ENCODE assay signal across 18 cellular contexts in genomic region chr16:87541882-87542234, GRCh38. TPM values are rescaled to one million over a fixed set of nuclear protein-coding genes. Genes with fewer than 3 reads are reported as not detected.
DNase-seq lines count a peak whose midpoint lies in the region; ATAC-seq and TF ChIP-seq lines count a peak whose summit lies in the region.
"Had no signal": no experiment of that assay in that cellular context is flagged by ENCODE, and none has a peak within 500 bp of the region (broad histone marks: within the 10 kb centered on the region; RNA-seq: fewer than 3 reads in every experiment).

No MANE protein-coding gene starts in this region.

- peaks cover 4% of the 10 kb centered on the region for H3K36me3 Mint-ChIP-seq in osteocyte (ENCODE audit: unreplicated experiment)
- H3K36me3 Mint-ChIP-seq in naive thymus-derived CD8-positive, alpha-beta T cell = peaks cover 0 to 1% (median 0%) of the 10 kb centered on the region in 3 donors

- H3K4me1 Mint-ChIP-seq in osteocyte (ENCODE audit: unreplicated experiment) = peaks cover 57% of the 10 kb centered on the region
- peaks cover 6 to 9% (median 7%) of the 10 kb centered on the region in 4 donors for H3K4me1 Mint-ChIP-seq in naive thymus-derived CD8-positive, alpha-beta T cell

- peak overlapping the region; percentile 88 for H3K4me2 ChIP-seq in BLaER1
- H3K4me2 ChIP-seq: PC-9 had no signal

- peaks cover 4% of the 10 kb centered on the region; the same call in 1 of the 2 replicates for H3K36me3 ChIP-seq in BLaER1
- H3K36me3 ChIP-seq in SJSA1 = no peaks in the 10 kb centered on the region
- H3K36me3 ChIP-seq: BE2C, spleen, WERI-Rb-1 had no signal

- H3K27ac ChIP-seq in BLaER1 = no peak overlapping the region
- no peak overlapping the region for H3K27ac ChIP-seq in SJSA1
- H3K27ac ChIP-seq: epithelial cell of prostate, PC-9, spleen, WERI-Rb-1 had no signal

- peak overlapping the region; percentile 76 for H3K27ac Mint-ChIP-seq in osteocyte (ENCODE audit: unreplicated experiment)
- H3K27ac Mint-ChIP-seq in naive thymus-derived CD8-positive, alpha-beta T cell = no peak overlapping the region

- no peaks in the 10 kb centered on the region for H4K20me1 ChIP-seq in BLaER1

- TF ChIP-seq CTCF in fibroblast of the aortic adventitia (IDR thresholded peaks at IDR 0.05; ENCODE audit: insufficient read depth, low read length) (no peak), osteocyte (IDR thresholded peaks at IDR 0.05) (no peak)

- DNase-seq in SJSA1 (ENCODE audit: low read depth in 1 of 2, low spot score in 2 of 2) (no peak), fibroblast of the aortic adventitia (ENCODE audit: low read depth) (peak; percentile 16), osteocyte (ENCODE audit: extremely low spot score, unreplicated experiment) (no peak), NCI-H748 treated with DMSO at 0.1 percent for 48 hours (lab: John Stamatoyannopoulos, UW) (no peak), NCI-H446 treated with DMSO at 0.1 percent for 48 hours (lab: John Stamatoyannopoulos, UW) (no peak)
- no peak for DNase-seq in stimulated activated CD4-positive, alpha-beta T cell treated with anti-CD3 and anti-CD28 coated beads, Interleukin-2, amount 100 ng/mL, for 24 hours
- no peak for DNase-seq in naive thymus-derived CD8-positive, alpha-beta T cell
- DNase-seq: activated CD8-positive, alpha-beta memory T cell treated with anti-CD3 and anti-CD28 coated beads for 24 hours; activated naive CD4-positive, alpha-beta T cell; BE2C; central memory CD4-positive, alpha-beta T cell; DND-41; MV-4-11; PC-9; spleen; WERI-Rb-1 had no signal

- ATAC-seq in naive thymus-derived CD8-positive, alpha-beta T cell = no peak

- H3K4me3 Mint-ChIP-seq in osteocyte (ENCODE audit: unreplicated experiment) = peak overlapping the region; percentile 40
- H3K4me3 Mint-ChIP-seq in naive thymus-derived CD8-positive, alpha-beta T cell = no peak overlapping the region

- H3K9me3 ChIP-seq in BLaER1 (peaks cover 24% of the 10 kb centered on the region), SJSA1 (replicated peaks) (peaks cover 6% of the 10 kb centered on the region; the same call in 1 of the 2 replicates)
- H3K9me3 ChIP-seq: BE2C had no signal

- no peaks in the 10 kb centered on the region for H3K27me3 Mint-ChIP-seq in osteocyte (ENCODE audit: unreplicated experiment)
- H3K27me3 Mint-ChIP-seq in naive thymus-derived CD8-positive, alpha-beta T cell = peaks cover 5 to 41% (median 26%) of the 10 kb centered on the region in 5 donors

- H3K4me3 ChIP-seq in BLaER1 (0 out of 2 replicates have a peak overlapping the region, but pooled peaks have one; percentile 15), SJSA1 (peak overlapping the region; percentile 8), fibroblast of the aortic adventitia (ENCODE audit: low read depth, low read length) (no peak overlapping the region)
- H3K4me3 ChIP-seq: PC-9, spleen had no signal

- H3K27me3 ChIP-seq in BLaER1 (no peaks in the 10 kb centered on the region), SJSA1 (replicated peaks) (no peaks in the 10 kb centered on the region)
- H3K27me3 ChIP-seq: BE2C had no signal

- POLR2A ChIA-PET in naive thymus-derived CD8-positive, alpha-beta T cell (lab: Charles Lee) = no interaction called here

- H3K9me3 Mint-ChIP-seq in osteocyte (ENCODE audit: unreplicated experiment) = peaks cover 4% of the 10 kb centered on the region
- peaks cover 0 to 15% (median 4%) of the 10 kb centered on the region in 9 donors for H3K9me3 Mint-ChIP-seq in naive thymus-derived CD8-positive, alpha-beta T cell

- no peak overlapping the region for H3K9ac ChIP-seq in BLaER1

- H3K4me1 ChIP-seq in BLaER1 = peaks cover 53% of the 10 kb centered on the region
- peaks cover 37% of the 10 kb centered on the region for H3K4me1 ChIP-seq in SJSA1 (replicated peaks)
- H3K4me1 ChIP-seq: BE2C had no signal

RNA-seq across cellular contexts. Expression of gene ZCCHC14, which starts 49.0 kb away (rescaled TPM):
- 6.8 and 10.7 TPM in 2 replicates for total RNA-seq in SJSA1 (2014; rRNA removed; shearing (Covaris generic))
- 17.1 and 24.5 TPM in 2 replicates for total RNA-seq in fibroblast of the aortic adventitia (ENCODE audit: low replicate concordance)
- 44.8 and 47.7 TPM in 2 replicates for total RNA-seq in osteocyte
- total RNA-seq in naive thymus-derived CD8-positive, alpha-beta T cell = 10 to 100 TPM; 29.5 to 33.8 TPM
- polyA plus RNA-seq in naive thymus-derived CD8-positive, alpha-beta T cell = under 1 TPM; 0.37 to 0.85 (median 0.43) TPM
